Comparison of ENCODE assay signal across 1 cellular context in the genomic region with DNA sequence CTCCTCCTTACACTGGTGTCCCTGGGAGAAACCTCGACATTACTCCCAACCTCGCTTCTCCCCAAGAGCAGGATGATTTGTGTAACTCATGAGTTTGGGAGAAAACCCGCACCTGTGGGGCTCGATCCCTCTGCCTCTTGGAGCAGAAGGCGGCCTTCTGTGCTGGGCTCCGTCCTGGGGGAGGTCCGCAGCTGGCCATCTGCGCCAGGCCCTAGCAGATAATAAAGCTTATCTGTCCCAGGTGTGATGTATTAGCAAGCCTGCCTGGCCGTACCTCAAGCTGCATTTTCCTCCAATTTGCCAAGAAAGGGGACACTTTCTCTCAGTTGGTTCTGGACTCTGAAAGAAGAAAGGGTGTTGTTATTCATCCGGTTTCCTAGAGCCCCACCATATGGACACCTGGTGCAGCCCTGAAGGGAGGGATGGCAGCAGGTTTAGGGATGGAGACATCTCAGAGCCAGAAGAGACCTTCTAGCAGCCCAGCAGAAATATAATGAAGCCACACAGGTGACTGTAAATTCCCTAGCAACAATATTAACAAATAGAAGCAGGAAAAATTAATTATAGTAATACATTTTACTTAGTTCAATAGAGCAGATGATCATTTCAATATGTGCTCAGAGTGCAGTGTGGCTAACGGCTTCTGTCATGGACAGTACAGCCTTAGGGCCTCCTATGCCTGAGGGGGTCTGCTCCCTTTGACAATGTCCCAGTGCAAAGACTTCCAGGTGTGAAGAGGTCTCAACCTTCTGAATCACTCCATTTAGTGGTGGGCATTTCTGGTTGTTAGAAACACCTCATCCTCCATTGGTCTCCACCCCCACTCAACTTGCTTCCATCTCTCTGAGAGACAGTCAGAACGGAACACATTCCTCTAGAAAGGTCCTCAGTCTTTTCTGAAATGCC.
TF ChIP-seq lines count a peak whose summit lies in the region.

No MANE protein-coding gene starts in this region.

TF ChIP-seq in K562, 482 proteins besides CTCF, POLR2A, EP300 and RAD21 (continued from another document and continues in another):
- no peak for TF ChIP-seq SMC3 (conservative IDR thresholded peaks at IDR 0.05; ENCODE audit: insufficient read depth, low read depth, low read length)
- TF ChIP-seq, protein P1, sequence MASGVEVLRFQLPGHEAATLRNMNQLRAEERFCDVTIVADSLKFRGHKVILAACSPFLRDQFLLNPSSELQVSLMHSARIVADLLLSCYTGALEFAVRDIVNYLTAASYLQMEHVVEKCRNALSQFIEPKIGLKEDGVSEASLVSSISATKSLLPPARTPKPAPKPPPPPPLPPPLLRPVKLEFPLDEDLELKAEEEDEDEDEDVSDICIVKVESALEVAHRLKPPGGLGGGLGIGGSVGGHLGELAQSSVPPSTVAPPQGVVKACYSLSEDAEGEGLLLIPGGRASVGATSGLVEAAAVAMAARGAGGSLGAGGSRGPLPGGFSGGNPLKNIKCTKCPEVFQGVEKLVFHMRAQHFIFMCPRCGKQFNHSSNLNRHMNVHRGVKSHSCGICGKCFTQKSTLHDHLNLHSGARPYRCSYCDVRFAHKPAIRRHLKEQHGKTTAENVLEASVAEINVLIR (CRISPR knock-in tag; IDR thresholded peaks at IDR 0.05) = no peak
- TF ChIP-seq, protein P2, sequence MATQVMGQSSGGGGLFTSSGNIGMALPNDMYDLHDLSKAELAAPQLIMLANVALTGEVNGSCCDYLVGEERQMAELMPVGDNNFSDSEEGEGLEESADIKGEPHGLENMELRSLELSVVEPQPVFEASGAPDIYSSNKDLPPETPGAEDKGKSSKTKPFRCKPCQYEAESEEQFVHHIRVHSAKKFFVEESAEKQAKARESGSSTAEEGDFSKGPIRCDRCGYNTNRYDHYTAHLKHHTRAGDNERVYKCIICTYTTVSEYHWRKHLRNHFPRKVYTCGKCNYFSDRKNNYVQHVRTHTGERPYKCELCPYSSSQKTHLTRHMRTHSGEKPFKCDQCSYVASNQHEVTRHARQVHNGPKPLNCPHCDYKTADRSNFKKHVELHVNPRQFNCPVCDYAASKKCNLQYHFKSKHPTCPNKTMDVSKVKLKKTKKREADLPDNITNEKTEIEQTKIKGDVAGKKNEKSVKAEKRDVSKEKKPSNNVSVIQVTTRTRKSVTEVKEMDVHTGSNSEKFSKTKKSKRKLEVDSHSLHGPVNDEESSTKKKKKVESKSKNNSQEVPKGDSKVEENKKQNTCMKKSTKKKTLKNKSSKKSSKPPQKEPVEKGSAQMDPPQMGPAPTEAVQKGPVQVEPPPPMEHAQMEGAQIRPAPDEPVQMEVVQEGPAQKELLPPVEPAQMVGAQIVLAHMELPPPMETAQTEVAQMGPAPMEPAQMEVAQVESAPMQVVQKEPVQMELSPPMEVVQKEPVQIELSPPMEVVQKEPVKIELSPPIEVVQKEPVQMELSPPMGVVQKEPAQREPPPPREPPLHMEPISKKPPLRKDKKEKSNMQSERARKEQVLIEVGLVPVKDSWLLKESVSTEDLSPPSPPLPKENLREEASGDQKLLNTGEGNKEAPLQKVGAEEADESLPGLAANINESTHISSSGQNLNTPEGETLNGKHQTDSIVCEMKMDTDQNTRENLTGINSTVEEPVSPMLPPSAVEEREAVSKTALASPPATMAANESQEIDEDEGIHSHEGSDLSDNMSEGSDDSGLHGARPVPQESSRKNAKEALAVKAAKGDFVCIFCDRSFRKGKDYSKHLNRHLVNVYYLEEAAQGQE (CRISPR knock-in tag; IDR thresholded peaks at IDR 0.05; ENCODE audit: low read depth) = no peak
- TF ChIP-seq ZNF778 (CRISPR knock-in tag; IDR thresholded peaks at IDR 0.05) = no peak
- TF ChIP-seq, protein P3, sequence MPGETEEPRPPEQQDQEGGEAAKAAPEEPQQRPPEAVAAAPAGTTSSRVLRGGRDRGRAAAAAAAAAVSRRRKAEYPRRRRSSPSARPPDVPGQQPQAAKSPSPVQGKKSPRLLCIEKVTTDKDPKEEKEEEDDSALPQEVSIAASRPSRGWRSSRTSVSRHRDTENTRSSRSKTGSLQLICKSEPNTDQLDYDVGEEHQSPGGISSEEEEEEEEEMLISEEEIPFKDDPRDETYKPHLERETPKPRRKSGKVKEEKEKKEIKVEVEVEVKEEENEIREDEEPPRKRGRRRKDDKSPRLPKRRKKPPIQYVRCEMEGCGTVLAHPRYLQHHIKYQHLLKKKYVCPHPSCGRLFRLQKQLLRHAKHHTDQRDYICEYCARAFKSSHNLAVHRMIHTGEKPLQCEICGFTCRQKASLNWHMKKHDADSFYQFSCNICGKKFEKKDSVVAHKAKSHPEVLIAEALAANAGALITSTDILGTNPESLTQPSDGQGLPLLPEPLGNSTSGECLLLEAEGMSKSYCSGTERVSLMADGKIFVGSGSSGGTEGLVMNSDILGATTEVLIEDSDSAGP (CRISPR knock-in tag; IDR thresholded peaks at IDR 0.05) = no peak
- TF ChIP-seq, protein P4, sequence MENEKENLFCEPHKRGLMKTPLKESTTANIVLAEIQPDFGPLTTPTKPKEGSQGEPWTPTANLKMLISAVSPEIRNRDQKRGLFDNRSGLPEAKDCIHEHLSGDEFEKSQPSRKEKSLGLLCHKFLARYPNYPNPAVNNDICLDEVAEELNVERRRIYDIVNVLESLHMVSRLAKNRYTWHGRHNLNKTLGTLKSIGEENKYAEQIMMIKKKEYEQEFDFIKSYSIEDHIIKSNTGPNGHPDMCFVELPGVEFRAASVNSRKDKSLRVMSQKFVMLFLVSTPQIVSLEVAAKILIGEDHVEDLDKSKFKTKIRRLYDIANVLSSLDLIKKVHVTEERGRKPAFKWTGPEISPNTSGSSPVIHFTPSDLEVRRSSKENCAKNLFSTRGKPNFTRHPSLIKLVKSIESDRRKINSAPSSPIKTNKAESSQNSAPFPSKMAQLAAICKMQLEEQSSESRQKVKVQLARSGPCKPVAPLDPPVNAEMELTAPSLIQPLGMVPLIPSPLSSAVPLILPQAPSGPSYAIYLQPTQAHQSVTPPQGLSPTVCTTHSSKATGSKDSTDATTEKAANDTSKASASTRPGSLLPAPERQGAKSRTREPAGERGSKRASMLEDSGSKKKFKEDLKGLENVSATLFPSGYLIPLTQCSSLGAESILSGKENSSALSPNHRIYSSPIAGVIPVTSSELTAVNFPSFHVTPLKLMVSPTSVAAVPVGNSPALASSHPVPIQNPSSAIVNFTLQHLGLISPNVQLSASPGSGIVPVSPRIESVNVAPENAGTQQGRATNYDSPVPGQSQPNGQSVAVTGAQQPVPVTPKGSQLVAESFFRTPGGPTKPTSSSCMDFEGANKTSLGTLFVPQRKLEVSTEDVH (IDR thresholded peaks at IDR 0.05; ENCODE audit: low read depth, partially characterized antibody) = no peak
- TF ChIP-seq, protein P5, sequence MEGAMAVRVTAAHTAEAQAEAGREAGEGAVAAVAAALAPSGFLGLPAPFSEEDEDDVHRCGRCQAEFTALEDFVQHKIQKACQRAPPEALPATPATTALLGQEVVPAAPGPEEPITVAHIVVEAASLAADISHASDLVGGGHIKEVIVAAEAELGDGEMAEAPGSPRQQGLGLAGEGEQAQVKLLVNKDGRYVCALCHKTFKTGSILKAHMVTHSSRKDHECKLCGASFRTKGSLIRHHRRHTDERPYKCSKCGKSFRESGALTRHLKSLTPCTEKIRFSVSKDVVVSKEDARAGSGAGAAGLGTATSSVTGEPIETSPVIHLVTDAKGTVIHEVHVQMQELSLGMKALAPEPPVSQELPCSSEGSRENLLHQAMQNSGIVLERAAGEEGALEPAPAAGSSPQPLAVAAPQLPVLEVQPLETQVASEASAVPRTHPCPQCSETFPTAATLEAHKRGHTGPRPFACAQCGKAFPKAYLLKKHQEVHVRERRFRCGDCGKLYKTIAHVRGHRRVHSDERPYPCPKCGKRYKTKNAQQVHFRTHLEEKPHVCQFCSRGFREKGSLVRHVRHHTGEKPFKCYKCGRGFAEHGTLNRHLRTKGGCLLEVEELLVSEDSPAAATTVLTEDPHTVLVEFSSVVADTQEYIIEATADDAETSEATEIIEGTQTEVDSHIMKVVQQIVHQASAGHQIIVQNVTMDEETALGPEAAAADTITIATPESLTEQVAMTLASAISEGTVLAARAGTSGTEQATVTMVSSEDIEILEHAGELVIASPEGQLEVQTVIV (CRISPR knock-in tag; IDR thresholded peaks at IDR 0.05; ENCODE audit: borderline replicate concordance) = no peak
- no peak for TF ChIP-seq SNRNP70 (optimal IDR thresholded peaks at IDR 0.05; ENCODE audit: low read depth, low read length)
- TF ChIP-seq, protein P6, sequence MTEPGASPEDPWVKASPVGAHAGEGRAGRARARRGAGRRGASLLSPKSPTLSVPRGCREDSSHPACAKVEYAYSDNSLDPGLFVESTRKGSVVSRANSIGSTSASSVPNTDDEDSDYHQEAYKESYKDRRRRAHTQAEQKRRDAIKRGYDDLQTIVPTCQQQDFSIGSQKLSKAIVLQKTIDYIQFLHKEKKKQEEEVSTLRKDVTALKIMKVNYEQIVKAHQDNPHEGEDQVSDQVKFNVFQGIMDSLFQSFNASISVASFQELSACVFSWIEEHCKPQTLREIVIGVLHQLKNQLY (CRISPR knock-in tag; conservative IDR thresholded peaks at IDR 0.05) = no peak; a peak in 1 of 4 replicates
- TF ChIP-seq, protein P7, sequence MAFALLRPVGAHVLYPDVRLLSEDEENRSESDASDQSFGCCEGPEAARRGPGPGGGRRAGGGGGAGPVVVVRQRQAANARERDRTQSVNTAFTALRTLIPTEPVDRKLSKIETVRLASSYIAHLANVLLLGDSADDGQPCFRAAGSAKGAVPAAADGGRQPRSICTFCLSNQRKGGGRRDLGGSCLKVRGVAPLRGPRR (CRISPR knock-in tag; IDR thresholded peaks at IDR 0.05) = no peak
- TF ChIP-seq, protein P8, sequence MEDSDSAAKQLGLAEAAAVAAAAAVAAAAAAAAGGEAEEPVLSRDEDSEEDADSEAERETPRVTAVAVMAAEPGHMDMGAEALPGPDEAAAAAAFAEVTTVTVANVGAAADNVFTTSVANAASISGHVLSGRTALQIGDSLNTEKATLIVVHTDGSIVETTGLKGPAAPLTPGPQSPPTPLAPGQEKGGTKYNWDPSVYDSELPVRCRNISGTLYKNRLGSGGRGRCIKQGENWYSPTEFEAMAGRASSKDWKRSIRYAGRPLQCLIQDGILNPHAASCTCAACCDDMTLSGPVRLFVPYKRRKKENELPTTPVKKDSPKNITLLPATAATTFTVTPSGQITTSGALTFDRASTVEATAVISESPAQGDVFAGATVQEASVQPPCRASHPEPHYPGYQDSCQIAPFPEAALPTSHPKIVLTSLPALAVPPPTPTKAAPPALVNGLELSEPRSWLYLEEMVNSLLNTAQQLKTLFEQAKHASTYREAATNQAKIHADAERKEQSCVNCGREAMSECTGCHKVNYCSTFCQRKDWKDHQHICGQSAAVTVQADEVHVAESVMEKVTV (CRISPR knock-in tag; IDR thresholded peaks at IDR 0.05) = no peak
- TF ChIP-seq, protein P9, sequence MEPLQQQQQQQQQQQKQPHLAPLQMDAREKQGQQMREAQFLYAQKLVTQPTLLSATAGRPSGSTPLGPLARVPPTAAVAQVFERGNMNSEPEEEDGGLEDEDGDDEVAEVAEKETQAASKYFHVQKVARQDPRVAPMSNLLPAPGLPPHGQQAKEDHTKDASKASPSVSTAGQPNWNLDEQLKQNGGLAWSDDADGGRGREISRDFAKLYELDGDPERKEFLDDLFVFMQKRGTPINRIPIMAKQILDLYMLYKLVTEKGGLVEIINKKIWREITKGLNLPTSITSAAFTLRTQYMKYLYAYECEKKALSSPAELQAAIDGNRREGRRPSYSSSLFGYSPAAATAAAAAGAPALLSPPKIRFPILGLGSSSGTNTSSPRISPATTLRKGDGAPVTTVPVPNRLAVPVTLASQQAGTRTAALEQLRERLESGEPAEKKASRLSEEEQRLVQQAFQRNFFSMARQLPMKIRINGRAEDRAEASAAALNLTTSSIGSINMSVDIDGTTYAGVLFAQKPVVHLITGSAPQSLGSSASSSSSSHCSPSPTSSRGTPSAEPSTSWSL (CRISPR knock-in tag; IDR thresholded peaks at IDR 0.05; ENCODE audit: borderline replicate concordance) = 0 out of 2 replicates have a peak, but pooled peaks have one; percentile 22
- no peak for TF ChIP-seq FOS (IDR thresholded peaks at IDR 0.05; ENCODE audit: extremely low read depth, insufficient read length)
- TF ChIP-seq, protein P10, sequence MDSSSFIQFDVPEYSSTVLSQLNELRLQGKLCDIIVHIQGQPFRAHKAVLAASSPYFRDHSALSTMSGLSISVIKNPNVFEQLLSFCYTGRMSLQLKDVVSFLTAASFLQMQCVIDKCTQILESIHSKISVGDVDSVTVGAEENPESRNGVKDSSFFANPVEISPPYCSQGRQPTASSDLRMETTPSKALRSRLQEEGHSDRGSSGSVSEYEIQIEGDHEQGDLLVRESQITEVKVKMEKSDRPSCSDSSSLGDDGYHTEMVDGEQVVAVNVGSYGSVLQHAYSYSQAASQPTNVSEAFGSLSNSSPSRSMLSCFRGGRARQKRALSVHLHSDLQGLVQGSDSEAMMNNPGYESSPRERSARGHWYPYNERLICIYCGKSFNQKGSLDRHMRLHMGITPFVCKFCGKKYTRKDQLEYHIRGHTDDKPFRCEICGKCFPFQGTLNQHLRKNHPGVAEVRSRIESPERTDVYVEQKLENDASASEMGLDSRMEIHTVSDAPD (CRISPR knock-in tag; IDR thresholded peaks at IDR 0.05) = no peak
- TF ChIP-seq POLR3G (IDR thresholded peaks at IDR 0.05; ENCODE audit: extremely low read depth, insufficient read length, insufficient replicate concordance) = no peak
- no peak for TF ChIP-seq ATF1 (CRISPR knock-in tag; IDR thresholded peaks at IDR 0.05)
- no peak for TF ChIP-seq ATF1 (tag; IDR thresholded peaks at IDR 0.05)
- TF ChIP-seq HNRNPLL (IDR thresholded peaks at IDR 0.05; ENCODE audit: low read depth, low read length, poor library complexity, severe bottlenecking) = no peak
- no peak for TF ChIP-seq HMGN3 (IDR thresholded peaks at IDR 0.05; ENCODE audit: borderline replicate concordance, extremely low read depth, insufficient read length, low read depth, low read length)
- peak; percentile 66; the same call in 1 of the 2 replicates for TF ChIP-seq ZNF23 (CRISPR knock-in tag; IDR thresholded peaks at IDR 0.05)
- TF ChIP-seq FOXA1 (IDR thresholded peaks at IDR 0.05; ENCODE audit: borderline replicate concordance) = no peak
- TF ChIP-seq RBFOX2 (IDR thresholded peaks at IDR 0.05; ENCODE audit: low read depth, low read length) = no peak
- no peak for TF ChIP-seq TBL1XR1 (IDR thresholded peaks at IDR 0.05; ENCODE audit: low read length in 2 of 2)
- TF ChIP-seq SETDB1 (IDR thresholded peaks at IDR 0.05; ENCODE audit: low read length) = no peak
- peak; percentile 87 for TF ChIP-seq ZEB2 (IDR thresholded peaks at IDR 0.05)
- no peak for TF ChIP-seq NCOA4 (IDR thresholded peaks at IDR 0.05; ENCODE audit: partially characterized antibody)
- TF ChIP-seq PPARD (CRISPR knock-in tag; IDR thresholded peaks at IDR 0.05) = no peak
- TF ChIP-seq ZFP1 (CRISPR knock-in tag; IDR thresholded peaks at IDR 0.05) = 0 out of 2 replicates have a peak, but pooled peaks have one; percentile 9
- TF ChIP-seq, protein P11, sequence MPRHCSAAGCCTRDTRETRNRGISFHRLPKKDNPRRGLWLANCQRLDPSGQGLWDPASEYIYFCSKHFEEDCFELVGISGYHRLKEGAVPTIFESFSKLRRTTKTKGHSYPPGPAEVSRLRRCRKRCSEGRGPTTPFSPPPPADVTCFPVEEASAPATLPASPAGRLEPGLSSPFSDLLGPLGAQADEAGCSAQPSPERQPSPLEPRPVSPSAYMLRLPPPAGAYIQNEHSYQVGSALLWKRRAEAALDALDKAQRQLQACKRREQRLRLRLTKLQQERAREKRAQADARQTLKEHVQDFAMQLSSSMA (CRISPR knock-in tag; IDR thresholded peaks at IDR 0.05) = no peak
- TF ChIP-seq ZFX (CRISPR knock-in tag; IDR thresholded peaks at IDR 0.05) = peak; percentile 24; the same call in 1 of the 2 replicates
- peak; percentile 24 for TF ChIP-seq TBP (optimal IDR thresholded peaks at IDR 0.05; ENCODE audit: low read depth, low read length)
- no peak for TF ChIP-seq PCBP2 (IDR thresholded peaks at IDR 0.05; ENCODE audit: low read depth, low read length, poor library complexity, severe bottlenecking)
- TF ChIP-seq ZNF140 (CRISPR knock-in tag; IDR thresholded peaks at IDR 0.05) = no peak
- TF ChIP-seq FOSL1 (tag; conservative IDR thresholded peaks at IDR 0.05) = no peak
- TF ChIP-seq ZNF707 (CRISPR knock-in tag; conservative IDR thresholded peaks at IDR 0.05) = no peak
- TF ChIP-seq SREBF1 (IDR thresholded peaks at IDR 0.05; ENCODE audit: borderline replicate concordance, low read depth, low read length) = no peak
- no peak for TF ChIP-seq HDGF (IDR thresholded peaks at IDR 0.05)
- no peak for TF ChIP-seq ZNF384 (IDR thresholded peaks at IDR 0.05; ENCODE audit: low read depth, low read length)
